ENCODE assay signal across 1 cellular context in genomic region chr6:110873981-110874879, GRCh38.
TF ChIP-seq lines count a peak whose summit lies in the region.

TSS of gene AMD1 (plus strand) at chr6:110874785. CDS start at chr6:110875106, 321 bp downstream.

TF ChIP-seq in HepG2, 621 proteins besides CTCF, POLR2A, EP300 and RAD21 (continued from another document and continues in another):
- TF ChIP-seq RERE (CRISPR knock-in tag; IDR thresholded peaks at IDR 0.05; ENCODE audit: low read depth) (no peak), HCFC1 (IDR thresholded peaks at IDR 0.05; ENCODE audit: low read depth, low read length) (peak; percentile 45; the same call in 1 of the 2 replicates), GMEB2 (CRISPR knock-in tag; IDR thresholded peaks at IDR 0.05; ENCODE audit: low read depth) (no peak), SAP130 (CRISPR knock-in tag; IDR thresholded peaks at IDR 0.05; ENCODE audit: low read depth) (peak; percentile 89), ZNF230 (CRISPR knock-in tag; IDR thresholded peaks at IDR 0.05) (no peak; the same call in 1 of the 2 replicates), ZNF329 (CRISPR knock-in tag; IDR thresholded peaks at IDR 0.05; ENCODE audit: low read depth) (no peak), ZSCAN20 (CRISPR knock-in tag; IDR thresholded peaks at IDR 0.05; ENCODE audit: borderline replicate concordance) (no peak), FOXJ3 (CRISPR knock-in tag; IDR thresholded peaks at IDR 0.05; ENCODE audit: borderline replicate concordance) (peak; percentile 60; the same call in 1 of the 2 replicates), ZNF761 (CRISPR knock-in tag; conservative IDR thresholded peaks at IDR 0.05) (no peak), HOXA3 (CRISPR knock-in tag; IDR thresholded peaks at IDR 0.05) (peak; percentile 73), IKZF5 (CRISPR knock-in tag; IDR thresholded peaks at IDR 0.05) (peak; percentile 90), MEF2D (CRISPR knock-in tag; IDR thresholded peaks at IDR 0.05) (peak; percentile 55; the same call in 1 of the 2 replicates), ZNF136 (CRISPR knock-in tag; IDR thresholded peaks at IDR 0.05; ENCODE audit: low read depth) (0 out of 2 replicates have a peak, but pooled peaks have one; percentile 77), TFAP4 (IDR thresholded peaks at IDR 0.05; ENCODE audit: borderline replicate concordance, low read depth) (peak; percentile 69), HIVEP1 (CRISPR knock-in tag; IDR thresholded peaks at IDR 0.05) (no peak), NFKB2 (CRISPR knock-in tag; IDR thresholded peaks at IDR 0.05; ENCODE audit: borderline replicate concordance) (no peak; the same call in 1 of the 2 replicates), SRSF1 (optimal IDR thresholded peaks at IDR 0.05; ENCODE audit: low read depth, low read length) (peak; percentile 39), HOXA7 (CRISPR knock-in tag; IDR thresholded peaks at IDR 0.05) (no peak), HMG20A (CRISPR knock-in tag; IDR thresholded peaks at IDR 0.05; ENCODE audit: borderline replicate concordance) (peak; percentile 16; the same call in 1 of the 2 replicates), ZNF235 (CRISPR knock-in tag; IDR thresholded peaks at IDR 0.05; ENCODE audit: borderline replicate concordance) (no peak), GABPB1 (CRISPR knock-in tag; IDR thresholded peaks at IDR 0.05) (peak; percentile 98), ZUFSP (CRISPR knock-in tag; IDR thresholded peaks at IDR 0.05; ENCODE audit: borderline replicate concordance) (no peak), ZMAT3 (CRISPR knock-in tag; conservative IDR thresholded peaks at IDR 0.05) (no peak), HNRNPUL1 (IDR thresholded peaks at IDR 0.05; ENCODE audit: low read depth, low read length) (no peak), NFE2 (CRISPR knock-in tag; IDR thresholded peaks at IDR 0.05) (no peak), IKZF1 (IDR thresholded peaks at IDR 0.05) (no peak), FOXA3 (CRISPR knock-in tag; IDR thresholded peaks at IDR 0.05) (peak; percentile 41; the same call in 1 of the 2 replicates), TEAD2 (CRISPR knock-in tag; IDR thresholded peaks at IDR 0.05) (no peak), ZNF720 (CRISPR knock-in tag; IDR thresholded peaks at IDR 0.05) (no peak)
- TF ChIP-seq, protein P1, sequence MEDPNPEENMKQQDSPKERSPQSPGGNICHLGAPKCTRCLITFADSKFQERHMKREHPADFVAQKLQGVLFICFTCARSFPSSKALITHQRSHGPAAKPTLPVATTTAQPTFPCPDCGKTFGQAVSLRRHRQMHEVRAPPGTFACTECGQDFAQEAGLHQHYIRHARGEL (CRISPR knock-in tag; IDR thresholded peaks at IDR 0.05): no peak
- TF ChIP-seq, protein P2, sequence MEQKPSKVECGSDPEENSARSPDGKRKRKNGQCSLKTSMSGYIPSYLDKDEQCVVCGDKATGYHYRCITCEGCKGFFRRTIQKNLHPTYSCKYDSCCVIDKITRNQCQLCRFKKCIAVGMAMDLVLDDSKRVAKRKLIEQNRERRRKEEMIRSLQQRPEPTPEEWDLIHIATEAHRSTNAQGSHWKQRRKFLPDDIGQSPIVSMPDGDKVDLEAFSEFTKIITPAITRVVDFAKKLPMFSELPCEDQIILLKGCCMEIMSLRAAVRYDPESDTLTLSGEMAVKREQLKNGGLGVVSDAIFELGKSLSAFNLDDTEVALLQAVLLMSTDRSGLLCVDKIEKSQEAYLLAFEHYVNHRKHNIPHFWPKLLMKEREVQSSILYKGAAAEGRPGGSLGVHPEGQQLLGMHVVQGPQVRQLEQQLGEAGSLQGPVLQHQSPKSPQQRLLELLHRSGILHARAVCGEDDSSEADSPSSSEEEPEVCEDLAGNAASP (CRISPR knock-in tag; IDR thresholded peaks at IDR 0.05; ENCODE audit: borderline replicate concordance): peak; percentile 39; the same call in 1 of the 2 replicates
- TF ChIP-seq, protein P3, sequence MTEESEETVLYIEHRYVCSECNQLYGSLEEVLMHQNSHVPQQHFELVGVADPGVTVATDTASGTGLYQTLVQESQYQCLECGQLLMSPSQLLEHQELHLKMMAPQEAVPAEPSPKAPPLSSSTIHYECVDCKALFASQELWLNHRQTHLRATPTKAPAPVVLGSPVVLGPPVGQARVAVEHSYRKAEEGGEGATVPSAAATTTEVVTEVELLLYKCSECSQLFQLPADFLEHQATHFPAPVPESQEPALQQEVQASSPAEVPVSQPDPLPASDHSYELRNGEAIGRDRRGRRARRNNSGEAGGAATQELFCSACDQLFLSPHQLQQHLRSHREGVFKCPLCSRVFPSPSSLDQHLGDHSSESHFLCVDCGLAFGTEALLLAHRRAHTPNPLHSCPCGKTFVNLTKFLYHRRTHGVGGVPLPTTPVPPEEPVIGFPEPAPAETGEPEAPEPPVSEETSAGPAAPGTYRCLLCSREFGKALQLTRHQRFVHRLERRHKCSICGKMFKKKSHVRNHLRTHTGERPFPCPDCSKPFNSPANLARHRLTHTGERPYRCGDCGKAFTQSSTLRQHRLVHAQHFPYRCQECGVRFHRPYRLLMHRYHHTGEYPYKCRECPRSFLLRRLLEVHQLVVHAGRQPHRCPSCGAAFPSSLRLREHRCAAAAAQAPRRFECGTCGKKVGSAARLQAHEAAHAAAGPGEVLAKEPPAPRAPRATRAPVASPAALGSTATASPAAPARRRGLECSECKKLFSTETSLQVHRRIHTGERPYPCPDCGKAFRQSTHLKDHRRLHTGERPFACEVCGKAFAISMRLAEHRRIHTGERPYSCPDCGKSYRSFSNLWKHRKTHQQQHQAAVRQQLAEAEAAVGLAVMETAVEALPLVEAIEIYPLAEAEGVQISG (CRISPR knock-in tag; IDR thresholded peaks at IDR 0.05): peak; percentile 88
- TF ChIP-seq, protein P4, sequence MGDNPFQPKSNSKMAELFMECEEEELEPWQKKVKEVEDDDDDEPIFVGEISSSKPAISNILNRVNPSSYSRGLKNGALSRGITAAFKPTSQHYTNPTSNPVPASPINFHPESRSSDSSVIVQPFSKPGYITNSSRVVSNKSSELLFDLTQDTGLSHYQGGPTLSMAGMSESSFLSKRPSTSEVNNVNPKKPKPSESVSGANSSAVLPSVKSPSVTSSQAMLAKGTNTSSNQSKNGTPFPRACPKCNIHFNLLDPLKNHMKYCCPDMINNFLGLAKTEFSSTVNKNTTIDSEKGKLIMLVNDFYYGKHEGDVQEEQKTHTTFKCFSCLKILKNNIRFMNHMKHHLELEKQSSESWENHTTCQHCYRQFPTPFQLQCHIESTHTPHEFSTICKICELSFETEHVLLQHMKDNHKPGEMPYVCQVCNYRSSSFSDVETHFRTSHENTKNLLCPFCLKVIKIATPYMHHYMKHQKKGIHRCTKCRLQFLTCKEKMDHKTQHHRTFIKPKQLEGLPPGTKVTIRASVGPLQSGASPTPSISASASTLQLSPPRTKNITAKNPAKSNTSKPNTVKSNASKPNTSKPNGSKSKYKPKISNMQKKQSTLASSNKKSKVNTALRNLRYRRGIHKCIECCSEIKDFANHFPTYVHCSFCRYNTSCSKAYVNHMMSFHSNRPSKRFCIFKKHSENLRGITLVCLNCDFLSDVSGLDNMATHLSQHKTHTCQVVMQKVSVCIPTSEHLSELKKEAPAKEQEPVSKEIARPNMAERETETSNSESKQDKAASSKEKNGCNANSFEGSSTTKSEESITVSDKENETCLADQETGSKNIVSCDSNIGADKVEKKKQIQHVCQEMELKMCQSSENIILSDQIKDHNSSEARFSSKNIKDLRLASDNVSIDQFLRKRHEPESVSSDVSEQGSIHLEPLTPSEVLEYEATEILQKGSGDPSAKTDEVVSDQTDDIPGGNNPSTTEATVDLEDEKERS (CRISPR knock-in tag; IDR thresholded peaks at IDR 0.05): peak; percentile 74; the same call in 1 of the 2 replicates
- TF ChIP-seq, protein P5, sequence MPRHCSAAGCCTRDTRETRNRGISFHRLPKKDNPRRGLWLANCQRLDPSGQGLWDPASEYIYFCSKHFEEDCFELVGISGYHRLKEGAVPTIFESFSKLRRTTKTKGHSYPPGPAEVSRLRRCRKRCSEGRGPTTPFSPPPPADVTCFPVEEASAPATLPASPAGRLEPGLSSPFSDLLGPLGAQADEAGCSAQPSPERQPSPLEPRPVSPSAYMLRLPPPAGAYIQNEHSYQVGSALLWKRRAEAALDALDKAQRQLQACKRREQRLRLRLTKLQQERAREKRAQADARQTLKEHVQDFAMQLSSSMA (CRISPR knock-in tag; IDR thresholded peaks at IDR 0.05): no peak; the same call in 1 of the 2 replicates
